Comparison of ENCODE assay signal across 8 cellular contexts in genomic region chr15:80242132-80242769, GRCh38.
DNase-seq lines count a peak whose midpoint lies in the region.

No MANE protein-coding gene starts in this region.

- DNase-seq in NCI-H2171 treated with DMSO at 0.1 percent for 48 hours (lab: John Stamatoyannopoulos, UW) (peak; percentile 13), NCI-H2171 (lab: John Stamatoyannopoulos, UW) (no peak), LoVo (ENCODE audit: low spot score) (peak; percentile 11), adipocyte (ENCODE audit: low read depth) (peak; percentile 24), left kidney (ENCODE audit: low read depth, low spot score) (peak; percentile 71), NCI-H2081 treated with DMSO at 0.1 percent for 48 hours (lab: John Stamatoyannopoulos, UW) (no peak), hypothalamus (lab: John Stamatoyannopoulos, UW) (no peak), AML-193 (lab: John Stamatoyannopoulos, UW) (no peak)

- peaks cover 9% of the 10 kb centered on the region for H3K4me1 ChIP-seq in adipocyte (ENCODE audit: control insufficient read depth, insufficient read depth, low read length)

- H3K36me3 ChIP-seq in adipocyte (ENCODE audit: control insufficient read depth, insufficient read depth, low read length, severe bottlenecking): no peaks in the 10 kb centered on the region

- H3K9me3 ChIP-seq in adipocyte (ENCODE audit: control insufficient read depth, low read length): no peaks in the 10 kb centered on the region

- peaks cover 63% of the 10 kb centered on the region for H3K27me3 ChIP-seq in adipocyte (replicated peaks; ENCODE audit: control insufficient read depth, insufficient read depth, low read length)

- H3K4me3 ChIP-seq in adipocyte (ENCODE audit: low read length): no peak overlapping the region

- H3K9ac ChIP-seq in adipocyte (ENCODE audit: low read length): no peak overlapping the region

Comparison
In these comparisons a context has a peak if more than half of its experiments do, and no peak if none do; other contexts are left out.
1. DNase-seq: peak in NCI-H2171 treated with DMSO at 0.1 percent for 48 hours (single experiment), LoVo (single experiment), adipocyte (single experiment) and left kidney (single experiment); none in NCI-H2171 (single experiment), NCI-H2081 treated with DMSO at 0.1 percent for 48 hours (single experiment), hypothalamus (0 of 51) and AML-193 (0 of 2).